1 cellular context compared by ENCODE assay signal in the genomic region with DNA sequence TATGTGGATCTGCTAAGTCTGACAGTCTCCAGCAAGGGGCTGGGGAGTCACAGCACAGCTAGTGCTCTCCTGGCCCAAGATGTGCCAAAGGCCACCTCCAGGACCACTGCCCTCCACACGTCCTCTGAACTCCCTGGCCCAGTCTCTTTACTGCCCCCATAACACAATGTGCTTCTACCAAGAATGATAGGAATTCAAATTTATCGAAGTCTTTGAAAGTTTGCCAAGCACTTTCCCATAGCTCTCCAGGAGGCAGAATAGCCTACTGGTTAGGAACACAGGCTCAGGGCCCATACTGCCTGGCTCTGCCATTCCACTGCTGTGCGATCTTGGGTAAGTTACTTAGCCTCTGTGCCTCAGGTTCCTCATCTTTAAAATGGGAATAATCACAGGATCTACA.
TF ChIP-seq lines count a peak whose summit lies in the region.

No MANE protein-coding gene starts in this region.

TF ChIP-seq in HepG2, 621 proteins besides CTCF, POLR2A, EP300 and RAD21:
- TF ChIP-seq, protein P1, sequence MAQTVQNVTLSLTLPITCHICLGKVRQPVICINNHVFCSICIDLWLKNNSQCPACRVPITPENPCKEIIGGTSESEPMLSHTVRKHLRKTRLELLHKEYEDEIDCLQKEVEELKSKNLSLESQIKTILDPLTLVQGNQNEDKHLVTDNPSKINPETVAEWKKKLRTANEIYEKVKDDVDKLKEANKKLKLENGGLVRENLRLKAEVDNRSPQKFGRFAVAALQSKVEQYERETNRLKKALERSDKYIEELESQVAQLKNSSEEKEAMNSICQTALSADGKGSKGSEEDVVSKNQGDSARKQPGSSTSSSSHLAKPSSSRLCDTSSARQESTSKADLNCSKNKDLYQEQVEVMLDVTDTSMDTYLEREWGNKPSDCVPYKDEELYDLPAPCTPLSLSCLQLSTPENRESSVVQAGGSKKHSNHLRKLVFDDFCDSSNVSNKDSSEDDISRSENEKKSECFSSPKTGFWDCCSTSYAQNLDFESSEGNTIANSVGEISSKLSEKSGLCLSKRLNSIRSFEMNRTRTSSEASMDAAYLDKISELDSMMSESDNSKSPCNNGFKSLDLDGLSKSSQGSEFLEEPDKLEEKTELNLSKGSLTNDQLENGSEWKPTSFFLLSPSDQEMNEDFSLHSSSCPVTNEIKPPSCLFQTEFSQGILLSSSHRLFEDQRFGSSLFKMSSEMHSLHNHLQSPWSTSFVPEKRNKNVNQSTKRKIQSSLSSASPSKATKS (CRISPR knock-in tag; IDR thresholded peaks at IDR 0.05) = no peak
- TF ChIP-seq, protein P2, sequence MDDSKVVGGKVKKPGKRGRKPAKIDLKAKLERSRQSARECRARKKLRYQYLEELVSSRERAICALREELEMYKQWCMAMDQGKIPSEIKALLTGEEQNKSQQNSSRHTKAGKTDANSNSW (CRISPR knock-in tag; IDR thresholded peaks at IDR 0.05; ENCODE audit: borderline replicate concordance) = no peak
- TF ChIP-seq THYN1 (CRISPR knock-in tag; IDR thresholded peaks at IDR 0.05; ENCODE audit: borderline replicate concordance, low read depth) (no peak), EEA1 (CRISPR knock-in tag; IDR thresholded peaks at IDR 0.05; ENCODE audit: borderline replicate concordance) (no peak), CSRNP1 (CRISPR knock-in tag; IDR thresholded peaks at IDR 0.05) (no peak), SOX13 (IDR thresholded peaks at IDR 0.05) (no peak), SOX13 (CRISPR knock-in tag; conservative IDR thresholded peaks at IDR 0.05 in 1 of 2, IDR thresholded peaks at IDR 0.05 in 1 of 2) (no peak), KDM6A (CRISPR knock-in tag; IDR thresholded peaks at IDR 0.05; ENCODE audit: low read depth) (no peak), ZNF83 (CRISPR knock-in tag; IDR thresholded peaks at IDR 0.05; ENCODE audit: borderline replicate concordance) (no peak), ZNF749 (CRISPR knock-in tag; IDR thresholded peaks at IDR 0.05; ENCODE audit: borderline replicate concordance) (no peak), AKAP8 (CRISPR knock-in tag; IDR thresholded peaks at IDR 0.05) (no peak), SNAPC5 (CRISPR knock-in tag; IDR thresholded peaks at IDR 0.05; ENCODE audit: borderline replicate concordance) (no peak)
- TF ChIP-seq, protein P3, sequence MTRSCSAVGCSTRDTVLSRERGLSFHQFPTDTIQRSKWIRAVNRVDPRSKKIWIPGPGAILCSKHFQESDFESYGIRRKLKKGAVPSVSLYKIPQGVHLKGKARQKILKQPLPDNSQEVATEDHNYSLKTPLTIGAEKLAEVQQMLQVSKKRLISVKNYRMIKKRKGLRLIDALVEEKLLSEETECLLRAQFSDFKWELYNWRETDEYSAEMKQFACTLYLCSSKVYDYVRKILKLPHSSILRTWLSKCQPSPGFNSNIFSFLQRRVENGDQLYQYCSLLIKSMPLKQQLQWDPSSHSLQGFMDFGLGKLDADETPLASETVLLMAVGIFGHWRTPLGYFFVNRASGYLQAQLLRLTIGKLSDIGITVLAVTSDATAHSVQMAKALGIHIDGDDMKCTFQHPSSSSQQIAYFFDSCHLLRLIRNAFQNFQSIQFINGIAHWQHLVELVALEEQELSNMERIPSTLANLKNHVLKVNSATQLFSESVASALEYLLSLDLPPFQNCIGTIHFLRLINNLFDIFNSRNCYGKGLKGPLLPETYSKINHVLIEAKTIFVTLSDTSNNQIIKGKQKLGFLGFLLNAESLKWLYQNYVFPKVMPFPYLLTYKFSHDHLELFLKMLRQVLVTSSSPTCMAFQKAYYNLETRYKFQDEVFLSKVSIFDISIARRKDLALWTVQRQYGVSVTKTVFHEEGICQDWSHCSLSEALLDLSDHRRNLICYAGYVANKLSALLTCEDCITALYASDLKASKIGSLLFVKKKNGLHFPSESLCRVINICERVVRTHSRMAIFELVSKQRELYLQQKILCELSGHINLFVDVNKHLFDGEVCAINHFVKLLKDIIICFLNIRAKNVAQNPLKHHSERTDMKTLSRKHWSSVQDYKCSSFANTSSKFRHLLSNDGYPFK (CRISPR knock-in tag; IDR thresholded peaks at IDR 0.05; ENCODE audit: borderline replicate concordance) = no peak
